ENCODE assay signal across 2 cellular contexts in genomic region chrX:121084903-121085611, GRCh38.
TF ChIP-seq lines count a peak whose summit lies in the region.

No MANE protein-coding gene starts in this region.

TF ChIP-seq in A549, 52 proteins besides CTCF, POLR2A, EP300 and RAD21 (continued from another document):
- TF ChIP-seq PHF8 (IDR thresholded peaks at IDR 0.05; ENCODE audit: borderline replicate concordance, low read depth) (no peak), NPAS2 (CRISPR knock-in tag; IDR thresholded peaks at IDR 0.05; ENCODE audit: borderline replicate concordance) (no peak), HMGXB4 (CRISPR knock-in tag; IDR thresholded peaks at IDR 0.05; ENCODE audit: borderline replicate concordance) (no peak), REST (IDR thresholded peaks at IDR 0.05) (no peak), ELK1 (IDR thresholded peaks at IDR 0.05; ENCODE audit: low read depth, low read length) (no peak), CHD4 (IDR thresholded peaks at IDR 0.05; ENCODE audit: borderline replicate concordance) (no peak), RARB (CRISPR knock-in tag; IDR thresholded peaks at IDR 0.05) (no peak), ZFP36 (IDR thresholded peaks at IDR 0.05; ENCODE audit: borderline replicate concordance, partially characterized antibody) (no peak), BHLHE40 (IDR thresholded peaks at IDR 0.05; ENCODE audit: low read depth, low read length) (no peak), HOXB13 (CRISPR knock-in tag; IDR thresholded peaks at IDR 0.05; ENCODE audit: low read depth) (no peak), SMC3 (IDR thresholded peaks at IDR 0.05) (no peak), NFE2L2 (conservative IDR thresholded peaks at IDR 0.05; ENCODE audit: low read length) (no peak), MYC (IDR thresholded peaks at IDR 0.05; ENCODE audit: borderline replicate concordance, low read length) (no peak)

TF ChIP-seq in K562, 482 proteins besides CTCF, POLR2A, EP300 and RAD21 (continued from another document):
- TF ChIP-seq ETS1 (conservative IDR thresholded peaks at IDR 0.05; ENCODE audit: control insufficient read depth, low read depth, low read length) = no peak
- TF ChIP-seq ATF3 (IDR thresholded peaks at IDR 0.05) = 0 out of 2 replicates have a peak, but pooled peaks have one; percentile 15
- no peak for TF ChIP-seq ATF3 (CRISPR knock-in tag; conservative IDR thresholded peaks at IDR 0.05)
- no peak for TF ChIP-seq RFX1 (IDR thresholded peaks at IDR 0.05)
- TF ChIP-seq MEIS2 (IDR thresholded peaks at IDR 0.05; ENCODE audit: partially characterized antibody) = peak; percentile 22
- peak; percentile 43; the same call in 1 of the 2 replicates for TF ChIP-seq NCOR1 (IDR thresholded peaks at IDR 0.05)
- TF ChIP-seq PBX2 (CRISPR knock-in tag; IDR thresholded peaks at IDR 0.05; ENCODE audit: low read depth) = no peak
- TF ChIP-seq PBX2 (tag; conservative IDR thresholded peaks at IDR 0.05; ENCODE audit: low read depth) = 0 out of 2 replicates have a peak, but pooled peaks have one; percentile 16
- TF ChIP-seq JUND (IDR thresholded peaks at IDR 0.05; ENCODE audit: borderline replicate concordance, low read depth, low read length) = peak; percentile 50; the same call in 1 of the 2 replicates
- no peak for TF ChIP-seq JUND (tag; IDR thresholded peaks at IDR 0.05; ENCODE audit: borderline replicate concordance, low read depth, low read length)
- TF ChIP-seq ELF1 (tag; IDR thresholded peaks at IDR 0.05) = no peak
- peak; percentile 69 for TF ChIP-seq ARID1B (IDR thresholded peaks at IDR 0.05)
TF ChIP-seq in K562: peak in this region for 13.
